In genomic region chr4:11765849-11766453, GRCh38 we compare ENCODE assay signal across 8 cellular contexts.
A peak's percentile ranks its signal among the peaks of the same experiment; 100 is the strongest.
DNase-seq lines count a peak whose midpoint lies in the region; ATAC-seq and TF ChIP-seq lines count a peak whose summit lies in the region.

No MANE protein-coding gene starts in this region.

- no peak overlapping the region for H3K56ac ChIP-seq in mesendoderm (ENCODE audit: low read length)

- WGBS in mesendoderm (ENCODE audit: extremely low coverage, insufficient coverage, low lambda C conversion rate), result no CpG with 5 or more reads among the region's 4 CpGs

- no peak overlapping the region for H3K9ac ChIP-seq in mesendoderm (ENCODE audit: low read length)

- no peaks in the 10 kb centered on the region for H3K79me1 ChIP-seq in mesendoderm (ENCODE audit: low read length)

- peaks cover 2% of the 10 kb centered on the region for H3K4me1 ChIP-seq in mesendoderm (ENCODE audit: control insufficient read depth, low read depth, low read length)

- no peaks in the 10 kb centered on the region for H3K9me3 Mint-ChIP-seq in chondrocyte (ENCODE audit: low read depth)

- H3K4me3 Mint-ChIP-seq in chondrocyte (ENCODE audit: unreplicated experiment), result no peak overlapping the region

- peaks cover 8% of the 10 kb centered on the region for H3K27me3 Mint-ChIP-seq in chondrocyte (ENCODE audit: low read depth)

- ATAC-seq in HG02763 (IDR thresholded peaks at IDR 0.05; ENCODE audit: unreplicated experiment), result no peak

- no peak overlapping the region for H3K27ac ChIP-seq in mesendoderm (ENCODE audit: low read depth, low read length)

- no peak overlapping the region for H2BK120ac ChIP-seq in mesendoderm (ENCODE audit: low read depth, low read length)

- no peak overlapping the region for H3K4me2 ChIP-seq in mesendoderm (ENCODE audit: low read length)

- H3K36me3 ChIP-seq in mesendoderm (ENCODE audit: control insufficient read depth, insufficient read depth, low read length), result no peaks in the 10 kb centered on the region

- H3K4me3 ChIP-seq in mesendoderm (ENCODE audit: low read length), result no peak overlapping the region

- no peak overlapping the region for H3K27ac Mint-ChIP-seq in chondrocyte (ENCODE audit: unreplicated experiment)

- no peak overlapping the region for H3K18ac ChIP-seq in mesendoderm (ENCODE audit: low read length)

- no peaks in the 10 kb centered on the region for H3K27me3 ChIP-seq in mesendoderm (ENCODE audit: insufficient read depth, low read length, poor library complexity)

- no peak overlapping the region for H2AK5ac ChIP-seq in mesendoderm (ENCODE audit: low read length)

- no peaks in the 10 kb centered on the region for H3K36me3 Mint-ChIP-seq in chondrocyte (ENCODE audit: low read depth)

- no peak overlapping the region for H2BK5ac ChIP-seq in mesendoderm (ENCODE audit: low read length)

- no peak overlapping the region for H4K5ac ChIP-seq in mesendoderm (ENCODE audit: low read length)

- no peaks in the 10 kb centered on the region for H3K4me1 Mint-ChIP-seq in chondrocyte (ENCODE audit: low read depth)

- H2BK15ac ChIP-seq in mesendoderm (replicated peaks; ENCODE audit: low read depth), result no peak overlapping the region

- H3K79me2 ChIP-seq in mesendoderm (ENCODE audit: control insufficient read depth, insufficient read depth, low read length), result no peaks in the 10 kb centered on the region

- peak; percentile 20 for DNase-seq in activated CD4-positive, alpha-beta T cell treated with anti-CD3 and anti-CD28 coated beads for 48 hours
- no peak for DNase-seq in activated CD4-positive, alpha-beta T cell treated with anti-CD3 and anti-CD28 coated beads, Interleukin-2, amount 50 U/mL, for 4 hours
- DNase-seq in H4 (ENCODE audit: low spot score), result peak; percentile 31
- DNase-seq in NCI-H460 (ENCODE audit: extremely low read depth, low read depth), result peak; percentile 5
- DNase-seq in chondrocyte (ENCODE audit: low spot score), result no peak
- peak; percentile 71 for DNase-seq in mesendoderm
- DNase-seq in stimulated activated CD8-positive, alpha-beta memory T cell treated with anti-CD3 and anti-CD28 coated beads, Interleukin-4, amount 100 ng/mL, for 48 hours, result no peak

- no peak overlapping the region for H3K23ac ChIP-seq in mesendoderm (ENCODE audit: low read length)

- H4K8ac ChIP-seq in mesendoderm (ENCODE audit: low read depth, low read length), result no peak overlapping the region

- H3K4ac ChIP-seq in mesendoderm (ENCODE audit: low read depth, low read length), result no peak overlapping the region

- TF ChIP-seq CTCF in chondrocyte (IDR thresholded peaks at IDR 0.05), result peak; percentile 90

Comparison
In these comparisons a context has a peak if more than half of its experiments do, and no peak if none do; other contexts are left out.
1. DNase-seq: peak in activated CD4-positive, alpha-beta T cell treated with anti-CD3 and anti-CD28 coated beads for 48 hours (single experiment), H4 (single experiment), NCI-H460 (single experiment) and mesendoderm (single experiment); none in activated CD4-positive, alpha-beta T cell treated with anti-CD3 and anti-CD28 coated beads, Interleukin-2, amount 50 U/mL, for 4 hours (0 of 2), chondrocyte (single experiment) and stimulated activated CD8-positive, alpha-beta memory T cell treated with anti-CD3 and anti-CD28 coated beads, Interleukin-4, amount 100 ng/mL, for 48 hours (single experiment).